ENCODE assay signal across 8 cellular contexts in the genomic region with DNA sequence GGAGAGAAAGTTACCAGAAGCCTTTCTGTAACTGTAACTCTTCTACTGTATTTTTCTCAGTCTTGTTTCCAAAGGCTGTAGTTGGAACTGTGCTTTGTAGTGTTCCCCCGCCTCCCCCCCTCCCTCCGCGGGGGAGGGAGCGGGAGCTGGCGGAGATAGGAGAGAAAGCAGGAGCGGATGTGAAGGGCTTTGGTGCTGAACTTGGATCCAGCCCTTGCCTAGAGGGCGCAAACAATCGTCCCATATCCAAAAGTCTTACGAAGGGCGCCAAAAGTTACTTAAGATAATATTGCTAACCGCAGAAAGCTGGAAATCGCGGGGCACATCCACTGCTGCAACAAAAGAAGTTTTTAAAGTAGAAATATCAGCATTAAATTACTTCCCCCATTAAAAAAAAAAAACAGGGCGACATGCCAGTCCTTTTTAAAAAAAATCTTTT. TPM values are rescaled to one million over a fixed set of nuclear protein-coding genes. Genes with fewer than 3 reads are reported as not detected.
DNase-seq lines count a peak whose midpoint lies in the region; ATAC-seq and TF ChIP-seq lines count a peak whose summit lies in the region.

No MANE protein-coding gene starts in this region.

- no peak overlapping the region for H3K27ac ChIP-seq in WERI-Rb-1

- H3K27me3 Mint-ChIP-seq in naive thymus-derived CD8-positive, alpha-beta T cell: peaks cover 0 to 10% (median 0%) of the 10 kb centered on the region in 5 donors

- H3K27me3 ChIP-seq in WERI-Rb-1 (ENCODE audit: insufficient read depth, low read depth, severe bottlenecking): peaks cover 27% of the 10 kb centered on the region

- H3K9me3 ChIP-seq in WERI-Rb-1 (ENCODE audit: severe bottlenecking): no peaks in the 10 kb centered on the region

- no peaks in the 10 kb centered on the region for H3K36me3 Mint-ChIP-seq in naive thymus-derived CD8-positive, alpha-beta T cell

- TF ChIP-seq CTCF in WERI-Rb-1 (IDR thresholded peaks at IDR 0.05; ENCODE audit: low read depth, low read length) (peak; percentile 30; the same call in 1 of the 2 replicates), fibroblast of the aortic adventitia (IDR thresholded peaks at IDR 0.05; ENCODE audit: insufficient read depth, low read length) (peak; percentile 20)

- peak overlapping the region; percentile 65 to 99 (median 95) for H3K27ac Mint-ChIP-seq in naive thymus-derived CD8-positive, alpha-beta T cell

- no peaks in the 10 kb centered on the region for H3K36me3 ChIP-seq in WERI-Rb-1

- POLR2A ChIA-PET in naive thymus-derived CD8-positive, alpha-beta T cell (lab: Charles Lee): interaction anchor here (3.2 kb wide), 1 partner anchor 29 kb away, joined by 30 read pairs; no protein-coding TSS in a partner anchor

- H3K4me3 Mint-ChIP-seq in naive thymus-derived CD8-positive, alpha-beta T cell: peak overlapping the region; percentile 63 to 97 (median 90)

- no peak for ATAC-seq in naive thymus-derived CD8-positive, alpha-beta T cell
- no peak for ATAC-seq in GM18511 (IDR thresholded peaks at IDR 0.05; ENCODE audit: unreplicated experiment)
- ATAC-seq in HG03159 (IDR thresholded peaks at IDR 0.05; ENCODE audit: unreplicated experiment): no peak

- H3K9me3 Mint-ChIP-seq in naive thymus-derived CD8-positive, alpha-beta T cell: no peaks in the 10 kb centered on the region

- DNase-seq in Daoy (ENCODE audit: low read depth) (peak; percentile 80), NCI-H1105 treated with DMSO at 0.1 percent for 48 hours (lab: John Stamatoyannopoulos, UW) (peak; percentile 87), WERI-Rb-1 (peak; percentile 62), fibroblast of the aortic adventitia (ENCODE audit: low read depth) (peak; percentile 98), NCI-H146 (lab: John Stamatoyannopoulos, UW) (no peak)
- DNase-seq in naive thymus-derived CD8-positive, alpha-beta T cell: peak in 1 of 10 donors; percentile 39

- H3K4me3 ChIP-seq in WERI-Rb-1 (ENCODE audit: low read depth, low read length) (no peak overlapping the region; the same call in 1 of the 2 replicates), fibroblast of the aortic adventitia (ENCODE audit: low read depth, low read length) (peak overlapping the region; percentile 34)

- peaks cover 31 to 61% (median 58%) of the 10 kb centered on the region in 4 donors for H3K4me1 Mint-ChIP-seq in naive thymus-derived CD8-positive, alpha-beta T cell

RNA-seq across cellular contexts. Expression of gene NFIA, which starts 2.4 kb away (rescaled TPM):
- total RNA-seq in Daoy (2014; rRNA removed; shearing (Covaris generic)): 3.4 and 5.0 TPM in 2 replicates
- 32.0 and 42.0 TPM in 2 replicates for total RNA-seq in fibroblast of the aortic adventitia (ENCODE audit: low replicate concordance)
- total RNA-seq in naive thymus-derived CD8-positive, alpha-beta T cell: 1 to 10 TPM; 6.3 to 7.1 TPM
- 1 to 10 TPM; 7.4 to 7.8 (median 7.6) TPM for polyA plus RNA-seq in naive thymus-derived CD8-positive, alpha-beta T cell
